10 cellular contexts compared by ENCODE assay signal in the genomic region with DNA sequence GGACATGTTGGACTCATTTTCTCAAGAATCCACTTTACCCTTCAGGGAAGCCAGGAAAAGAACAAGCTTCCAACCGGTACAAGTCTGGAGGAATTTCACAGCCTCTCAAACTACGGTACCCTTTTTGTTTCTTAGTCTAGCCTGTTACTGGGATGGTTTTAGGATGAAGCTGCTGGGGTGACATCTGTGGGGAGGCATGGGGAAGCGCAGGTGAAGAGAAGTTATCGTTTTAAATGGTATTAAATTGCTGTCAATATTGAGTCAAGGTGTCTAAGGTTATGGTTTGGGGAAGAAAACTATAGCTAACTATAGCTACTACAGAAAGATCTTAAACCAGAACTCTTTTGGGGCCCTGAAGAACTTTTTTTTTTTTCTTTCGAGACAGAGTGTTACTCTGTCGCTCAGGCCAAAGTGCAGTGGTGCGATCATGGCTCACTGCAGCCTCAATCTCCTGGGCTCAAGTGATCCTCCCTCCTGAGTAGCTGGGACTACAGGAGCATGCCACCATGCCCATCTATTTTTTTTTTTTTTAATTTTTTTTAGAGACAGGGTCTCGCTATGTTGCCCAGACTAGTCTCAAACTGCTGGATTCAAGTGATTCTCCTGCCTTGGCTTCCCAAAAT.
DNase-seq lines count a peak whose midpoint lies in the region; ATAC-seq and TF ChIP-seq lines count a peak whose summit lies in the region.
"Had no signal": no experiment of that assay in that cellular context is flagged by ENCODE, and none has a peak within 500 bp of the region (broad histone marks: within the 10 kb centered on the region; RNA-seq: fewer than 3 reads in every experiment).

No MANE protein-coding gene starts in this region.

- ATAC-seq in HG03342 (IDR thresholded peaks at IDR 0.05; ENCODE audit: unreplicated experiment) (no peak), GM21515 (IDR thresholded peaks at IDR 0.05; ENCODE audit: unreplicated experiment) (no peak)
- ATAC-seq in activated T-helper 17 cell treated with anti-CD3 and anti-CD28 coated beads, Interleukin-2, amount 50 U/mL, for 72 hours (replicated peaks), result no peak

- H3K4me1 ChIP-seq in GM23248 (ENCODE audit: insufficient read depth), result peaks cover 47% of the 10 kb centered on the region
- H3K4me1 ChIP-seq in sigmoid colon, result peaks cover 0 to 64% (median 53%) of the 10 kb centered on the region in 4 donors

- H3K27me3 ChIP-seq in GM23248 (replicated peaks; ENCODE audit: insufficient read depth) (no peaks in the 10 kb centered on the region), sigmoid colon (no peaks in the 10 kb centered on the region)

- 70% methylated on average over 8 of the region's 8 CpGs for WGBS in GM23248 (ENCODE audit: low coverage in 1 of 2, low lambda C conversion rate in 2 of 2, missing lambda C conversion rate in 2 of 2), 2 experiments
- 24 to 65% methylated on average over 8 of the region's 8 CpGs for WGBS in sigmoid colon, 2 donors

- peak overlapping the region; percentile 45 for H3K9ac ChIP-seq in GM23248

- no peaks in the 10 kb centered on the region for H3K9me3 Mint-ChIP-seq in activated T-helper 17 cell treated with anti-CD3 and anti-CD28 coated beads, Interleukin-2, amount 50 U/mL, for 72 hours

- no peak for TF ChIP-seq EP300 in sigmoid colon (IDR thresholded peaks at IDR 0.05)

- H3K36me3 Mint-ChIP-seq in activated T-helper 17 cell treated with anti-CD3 and anti-CD28 coated beads, Interleukin-2, amount 50 U/mL, for 72 hours (ENCODE audit: low read depth), result no peaks in the 10 kb centered on the region

- in situ Hi-C loops in GM23248 (cut with MboI), result no loop called here

- no peak overlapping the region for H2AFZ ChIP-seq in GM23248

- no peaks in the 10 kb centered on the region for H3K36me3 ChIP-seq in GM23248 (ENCODE audit: low read depth)
- no peaks in the 10 kb centered on the region for H3K36me3 ChIP-seq in sigmoid colon

- H3K27ac Mint-ChIP-seq in activated T-helper 17 cell treated with anti-CD3 and anti-CD28 coated beads, Interleukin-2, amount 50 U/mL, for 72 hours, result no peak overlapping the region

- peaks cover 50% of the 10 kb centered on the region for H3F3A ChIP-seq in GM23248 (ENCODE audit: insufficient read depth)

- H3K4me3 ChIP-seq in GM23248 (peak overlapping the region; percentile 45), sigmoid colon (peak overlapping the region in 3 of 4 donors; percentile 29 to 39 (median 37))

- no peaks in the 10 kb centered on the region for H3K9me2 ChIP-seq in GM23248 (ENCODE audit: insufficient read depth)

- H3K27me3 Mint-ChIP-seq in activated T-helper 17 cell treated with anti-CD3 and anti-CD28 coated beads, Interleukin-2, amount 50 U/mL, for 72 hours, result peaks cover 15% of the 10 kb centered on the region

- peak overlapping the region; percentile 50 for H3K4me2 ChIP-seq in GM23248 (ENCODE audit: unreplicated experiment)

- DNase-seq in GM23248 (no peak), hepatic stellate cell (ENCODE audit: low spot score) (peak; percentile 31), sigmoid colon (no peak), cortex of kidney (lab: John Stamatoyannopoulos, UW) (no peak)
- DNase-seq: activated naive CD4-positive, alpha-beta T cell treated with Interleukin-2 at 50 U/mL for 16 hours; Kasumi-1 had no signal

- H3K27ac ChIP-seq in GM23248, result peak overlapping the region; percentile 91
- peak overlapping the region; percentile 59 for H3K27ac ChIP-seq in angular gyrus (ENCODE audit: low read depth, low read length)
- peak overlapping the region; percentile 80 to 87 (median 85) for H3K27ac ChIP-seq in sigmoid colon

- TF ChIP-seq POLR2A in sigmoid colon (IDR thresholded peaks at IDR 0.05), result no peak

- H3K9me3 ChIP-seq in GM23248 (ENCODE audit: low read depth), result no peaks in the 10 kb centered on the region
- H3K9me3 ChIP-seq in sigmoid colon, result no peaks in the 10 kb centered on the region

- H3K4me3 Mint-ChIP-seq in activated T-helper 17 cell treated with anti-CD3 and anti-CD28 coated beads, Interleukin-2, amount 50 U/mL, for 72 hours, result no peak overlapping the region

- no peaks in the 10 kb centered on the region for H4K20me1 ChIP-seq in GM23248 (ENCODE audit: insufficient read depth)

- intact Hi-C loops in sigmoid colon (cut with DNase I), result loop anchor here (5.0 kb wide), 3 partner anchors 99 to 194 kb away; no protein-coding TSS in a partner anchor

- no peak for TF ChIP-seq CTCF in sigmoid colon (IDR thresholded peaks at IDR 0.05)

- no peaks in the 10 kb centered on the region for H3K79me2 ChIP-seq in GM23248 (ENCODE audit: insufficient read depth)

- no peaks in the 10 kb centered on the region for H3K4me1 Mint-ChIP-seq in activated T-helper 17 cell treated with anti-CD3 and anti-CD28 coated beads, Interleukin-2, amount 50 U/mL, for 72 hours
